ENCODE assay signal across 17 cellular contexts in genomic region chr14:79325557-79325956, GRCh38.
"Had no signal": no experiment of that assay in that cellular context is flagged by ENCODE, and none has a peak within 500 bp of the region (broad histone marks: within the 10 kb centered on the region; RNA-seq: fewer than 3 reads in every experiment).

No MANE protein-coding gene starts in this region.

- ATAC-seq: activated T-cell treated with anti-CD3 and anti-CD28 coated beads, Interleukin-2, amount 50 U/mL, for 4 hours; T-cell had no signal

- DNase-seq: activated CD4-positive, alpha-beta memory T cell treated with anti-CD3 and anti-CD28 coated beads for 36 hours; activated CD4-positive, alpha-beta T cell treated with anti-CD3 and anti-CD28 coated beads, Interleukin-2, amount 10 ng/mL, durations not matched to agents 7 days and 5 days; activated CD4-positive, CD25-positive, alpha-beta regulatory T cell; activated CD8-positive, alpha-beta memory T cell treated with anti-CD3 and anti-CD28 coated beads for 24 hours; activated effector memory CD4-positive, alpha-beta T cell treated with anti-CD3 and anti-CD28 coated beads, Interleukin-2, amount 50 U/mL, for 16 hours; activated naive CD4-positive, alpha-beta T cell treated with Interleukin-2 at 50 U/mL for 16 hours; activated T-cell treated with anti-CD3 and anti-CD28 coated beads, Interleukin-2, amount 50 U/mL, for 4 hours; brain microvascular endothelial cell; Kasumi-1; KBM-7; NCI-H2107; NCI-H2227 treated with DMSO at 0.1 percent for 48 hours; NCI-H82; PC-9; T-cell; T-helper 2 cell; T1000 had no signal
